In the genomic region with DNA sequence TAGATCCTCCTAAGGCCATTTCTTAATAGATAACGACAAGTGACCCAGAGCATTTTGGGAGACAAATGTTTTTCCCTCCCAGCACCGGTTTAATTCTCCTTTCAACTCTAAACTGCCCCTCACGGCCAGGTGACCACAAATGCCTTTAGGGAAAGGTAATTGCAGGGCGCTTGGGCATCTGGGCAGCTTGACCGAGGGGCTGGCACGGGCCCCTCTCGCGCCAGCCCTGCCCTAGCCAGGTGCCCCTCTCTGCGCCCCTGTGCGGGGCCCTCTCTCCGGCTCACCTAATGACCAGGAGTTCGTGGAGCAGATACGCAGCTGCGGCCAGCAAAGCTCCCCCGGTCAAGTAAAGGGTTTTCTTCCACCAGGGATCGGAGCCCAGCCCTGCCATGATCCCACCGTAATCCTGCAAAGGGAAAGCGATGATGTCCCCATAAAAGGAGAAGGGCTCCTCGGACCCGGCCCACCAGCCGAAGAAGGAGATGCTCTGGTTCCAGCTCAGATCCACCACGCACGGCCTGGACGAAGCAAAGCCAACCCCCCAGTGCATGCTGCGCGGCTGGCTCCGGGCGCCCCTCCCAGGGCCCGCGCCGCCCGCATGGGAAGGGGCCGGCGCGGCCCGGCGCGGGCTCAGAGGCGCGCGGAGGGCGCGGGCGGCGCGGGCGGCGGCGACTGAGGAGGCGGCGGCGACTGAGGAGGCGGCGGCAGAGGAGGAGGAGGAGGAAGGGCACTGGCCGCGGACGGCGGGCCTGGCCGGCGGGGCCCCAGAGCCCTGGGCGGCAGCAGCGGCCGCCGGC, we compare ENCODE assay signal across 8 cellular contexts. TPM values are rescaled to one million over a fixed set of nuclear protein-coding genes. Genes with fewer than 3 reads are reported as not detected.
DNase-seq lines count a peak whose midpoint lies in the region; ATAC-seq, FAIRE-seq and TF ChIP-seq lines count a peak whose summit lies in the region.

No MANE protein-coding gene starts in this region.

- no peak for DNase-seq in activated T-cell treated with anti-CD3 and anti-CD28 coated beads, Interleukin-2, amount 50 U/mL, for 72 hours
- no peak for DNase-seq in activated T-cell treated with anti-CD3 and anti-CD28 coated beads, Interleukin-2, amount 50 U/mL, for 48 hours
- peak; percentile 60 for DNase-seq in HK-2 (ENCODE audit: unreplicated experiment)
- peak in 2 of 4 experiments; percentile 17 to 19 for DNase-seq in K562 (ENCODE audit: extremely low read depth in 1 of 4, low spot score in 3 of 4)
- DNase-seq in HepG2 (ENCODE audit: low spot score): no peak
- DNase-seq in tibial nerve (ENCODE audit: low spot score in 2 of 2): no peak
- DNase-seq in NOMO-1 (lab: John Stamatoyannopoulos, UW; ENCODE audit: unreplicated experiment in 2 of 2): no peak
- no peak for DNase-seq in SKM-1 treated with dmso at 0.1 percent for 144 hours (lab: John Stamatoyannopoulos, UW; ENCODE audit: unreplicated experiment)

- POLR2A ChIA-PET in K562 (lab: Yijun Ruan, JAX): interaction anchor here (0.9 kb wide), 1 partner anchor 11 kb away, joined by 3 read pairs; no protein-coding TSS in a partner anchor
- POLR2A ChIA-PET in HepG2 (lab: Yijun Ruan, JAX): no interaction called here

- peak overlapping the region; percentile 51 to 58 for H3K4me3 Mint-ChIP-seq in activated T-cell treated with anti-CD3 and anti-CD28 coated beads, Interleukin-2, amount 50 U/mL, for 72 hours

- WGBS in K562 (ENCODE audit: insufficient coverage, low coverage, missing lambda C conversion rate): 21% methylated on average over 20 of the region's 64 CpGs
- 30% methylated on average over 20 of the region's 64 CpGs for WGBS in HepG2 (ENCODE audit: low lambda C conversion rate)
- WGBS in tibial nerve, 2 donors: 8 to 10% methylated on average over 48 to 50 of the region's 64 CpGs

- peak overlapping the region in 1 of 2 experiments; percentile 77; a peak in 1 of 4 replicates for H3K9ac ChIP-seq in K562 (ENCODE audit: insufficient read depth in 1 of 2, low read depth in 2 of 2, low read length in 2 of 2)
- no peak overlapping the region for H3K9ac ChIP-seq in HepG2 (ENCODE audit: insufficient read depth, low read depth, low read length)

- H3K9me1 ChIP-seq in K562 (ENCODE audit: control insufficient read depth, insufficient read depth, low read length): no peaks in the 10 kb centered on the region

- no peak overlapping the region for H2AFZ ChIP-seq in K562 (ENCODE audit: low read depth, low read length)
- H2AFZ ChIP-seq in HepG2 (ENCODE audit: low read length): no peak overlapping the region

- no peaks in the 10 kb centered on the region for H3K9me3 Mint-ChIP-seq in activated T-cell treated with anti-CD3 and anti-CD28 coated beads, Interleukin-2, amount 50 U/mL, for 72 hours

- peaks cover 18 to 43% of the 10 kb centered on the region in 2 experiments; a peak in 4 of 5 replicates for H3K27me3 ChIP-seq in K562 (ENCODE audit: control insufficient read depth in 2 of 2, insufficient read depth in 2 of 2, low read length in 2 of 2)
- H3K27me3 ChIP-seq in HepG2 (ENCODE audit: control insufficient read depth in 1 of 2, insufficient read depth in 2 of 2, low read length in 2 of 2): peaks cover 0 to 34% of the 10 kb centered on the region in 2 experiments; a peak in 4 of 5 replicates
- peaks cover 0 to 29% of the 10 kb centered on the region in 2 donors for H3K27me3 ChIP-seq in tibial nerve

- peak overlapping the region; percentile 45 for H3K4me3 ChIP-seq in K562
- peak overlapping the region; percentile 62 to 73 (median 64); a peak in 5 of 6 replicates for H3K4me3 ChIP-seq in HepG2 (replicated peaks in 1 of 3; ENCODE audit: insufficient read depth in 1 of 3, low read depth in 2 of 3, low read length in 3 of 3)
- H3K4me3 ChIP-seq in tibial nerve: peak overlapping the region; percentile 36 to 69 (median 42)

- H3K4me1 Mint-ChIP-seq in activated T-cell treated with anti-CD3 and anti-CD28 coated beads, Interleukin-2, amount 50 U/mL, for 72 hours (ENCODE audit: low read depth): peaks cover 6% of the 10 kb centered on the region

- H3K79me2 ChIP-seq in K562 (ENCODE audit: control insufficient read depth, insufficient read depth, low read length): no peaks in the 10 kb centered on the region
- no peaks in the 10 kb centered on the region for H3K79me2 ChIP-seq in HepG2 (ENCODE audit: insufficient read depth, low read length)

- ATAC-seq in activated T-cell treated with anti-CD3 and anti-CD28 coated beads, Interleukin-2, amount 50 U/mL, for 72 hours (replicated peaks in 1 of 2): peak; percentile 55 to 57
- peak; percentile 32 for ATAC-seq in K562
- ATAC-seq in HepG2: peak; percentile 65

- no peaks in the 10 kb centered on the region for H3K9me3 ChIP-seq in K562 (replicated peaks; ENCODE audit: control insufficient read depth, insufficient read depth, low read depth, low read length)
- no peaks in the 10 kb centered on the region for H3K9me3 ChIP-seq in HepG2 (ENCODE audit: low read length)
- H3K9me3 ChIP-seq in tibial nerve: no peaks in the 10 kb centered on the region

- H3K27me3 Mint-ChIP-seq in activated T-cell treated with anti-CD3 and anti-CD28 coated beads, Interleukin-2, amount 50 U/mL, for 72 hours (ENCODE audit: low read depth): peaks cover 77% of the 10 kb centered on the region

- H3K27ac ChIP-seq in K562 (ENCODE audit: extremely low read depth, low read depth, low read length) (no peak overlapping the region), HepG2 (ENCODE audit: extremely low read length, insufficient read depth, low read length) (no peak overlapping the region), tibial nerve (no peak overlapping the region)

- intact Hi-C loops in K562 (cut with micrococcal nuclease) (loop anchor here (5.0 kb wide), 1 partner anchor 78 kb away; the partner anchor contains the start of gene PNISR), HepG2 (cut with micrococcal nuclease; ENCODE audit: unreplicated experiment) (no loop called here)

- no TSS peak for BruUV-seq in K562 (replicated peaks; lab: Mats Ljungman, UMichigan)
- no TSS peak for BruUV-seq in HepG2 (replicated peaks; lab: Mats Ljungman, UMichigan)

- H3K4me1 ChIP-seq in K562 (replicated peaks in 1 of 2; ENCODE audit: control insufficient read depth in 2 of 2, insufficient read depth in 2 of 2, low read length in 2 of 2): peaks cover 0 to 13% of the 10 kb centered on the region in 2 experiments; a peak in 2 of 5 replicates
- peaks cover 14% of the 10 kb centered on the region for H3K4me1 ChIP-seq in HepG2 (ENCODE audit: insufficient read depth, low read length)
- H3K4me1 ChIP-seq in tibial nerve: peaks cover 0 to 13% (median 2%) of the 10 kb centered on the region in 4 donors

- TF ChIP-seq EP300 in K562 (IDR thresholded peaks at IDR 0.05; ENCODE audit: low read length): no peak
- TF ChIP-seq EP300 in HepG2 (IDR thresholded peaks at IDR 0.05; ENCODE audit: low read depth in 2 of 2, low read length in 2 of 2): no peak
- TF ChIP-seq EP300 in HepG2 (CRISPR knock-in tag; IDR thresholded peaks at IDR 0.05; ENCODE audit: borderline replicate concordance): no peak
- TF ChIP-seq EP300 in tibial nerve (IDR thresholded peaks at IDR 0.05): no peak

- in situ Hi-C loops in K562 (cut with MboI) (loop anchor here (25.0 kb wide), 1 partner anchor 388 kb away; no protein-coding TSS in a partner anchor), HepG2 (cut with HindIII; ENCODE audit: extremely low pct_ligation_motif_present, low pct_unique_long_range_greater_than_20kb) (loop anchor here (25.0 kb wide), 1 partner anchor 463 kb away; no protein-coding TSS in a partner anchor)

- no peak for FAIRE-seq in K562 (lab: Jason Lieb, UNC)
- FAIRE-seq in HepG2 (lab: Jason Lieb, UNC): no peak

- no peaks in the 10 kb centered on the region for H3K36me3 Mint-ChIP-seq in activated T-cell treated with anti-CD3 and anti-CD28 coated beads, Interleukin-2, amount 50 U/mL, for 72 hours (ENCODE audit: insufficient read depth in 2 of 2)

- TF ChIP-seq POLR2A in K562 (conservative IDR thresholded peaks at IDR 0.05) (no peak), HepG2 (IDR thresholded peaks at IDR 0.05; ENCODE audit: insufficient read depth in 1 of 2, low read depth in 2 of 2, low read length in 2 of 2) (no peak), tibial nerve (IDR thresholded peaks at IDR 0.05) (no peak)

- H4K20me1 ChIP-seq in K562 (replicated peaks; ENCODE audit: control insufficient read depth, insufficient read depth, low read length) (no peaks in the 10 kb centered on the region; the same call in 1 of the 2 replicates), HepG2 (ENCODE audit: insufficient read depth, low read length) (no peaks in the 10 kb centered on the region)

- H3K4me2 ChIP-seq in K562 (ENCODE audit: insufficient read depth, low read length) (peak overlapping the region; percentile 55), HepG2 (ENCODE audit: low read depth, low read length) (peak overlapping the region; percentile 72)

- TF ChIP-seq RAD21 in K562 (CRISPR knock-in tag; conservative IDR thresholded peaks at IDR 0.05 in 1 of 2, IDR thresholded peaks at IDR 0.05 in 1 of 2) (no peak), HepG2 (CRISPR knock-in tag; IDR thresholded peaks at IDR 0.05) (no peak)

- CTCF ChIA-PET in K562 (lab: Yijun Ruan, JAX; ENCODE audit: low intra/inter-chr PET ratio): no interaction called here
- CTCF ChIA-PET in HepG2 (lab: Yijun Ruan, JAX; ENCODE audit: low intra/inter-chr PET ratio, low total read pairs): no interaction called here

- H3K36me3 ChIP-seq in K562 (ENCODE audit: control insufficient read depth, insufficient read depth, low read length) (no peaks in the 10 kb centered on the region), HepG2 (replicated peaks in 1 of 2; ENCODE audit: control insufficient read depth in 1 of 2, insufficient read depth in 2 of 2, low read length in 2 of 2) (no peaks in the 10 kb centered on the region), tibial nerve (no peaks in the 10 kb centered on the region)

- no peak overlapping the region for H3K27ac Mint-ChIP-seq in activated T-cell treated with anti-CD3 and anti-CD28 coated beads, Interleukin-2, amount 50 U/mL, for 72 hours

- TF ChIP-seq CTCF in K562 (IDR thresholded peaks at IDR 0.05 in 2 of 3, conservative IDR thresholded peaks at IDR 0.05 in 1 of 3; ENCODE audit: insufficient read depth in 2 of 3, low read depth in 1 of 3, low read length in 3 of 3) (no peak), HepG2 (CRISPR knock-in tag; IDR thresholded peaks at IDR 0.05) (no peak), tibial nerve (IDR thresholded peaks at IDR 0.05) (no peak)

RNA-seq across cellular contexts. Expression of gene FAXC, which starts 0.5 kb away (rescaled TPM):
- not detected for total RNA-seq in activated T-cell treated with anti-CD3 and anti-CD28 coated beads, Interleukin-2, amount 50 U/mL, for 72 hours
- 0.32 TPM in 1 of 2 replicates, not detected in the other for total RNA-seq in K562 (2011; cell fraction: chromatin; rRNA removed; ENCODE audit: low replicate concordance)
- total RNA-seq in K562 (2011; cell fraction: nucleolus; rRNA removed): not detected in 2 replicates
- total RNA-seq in K562 (2011; cell fraction: nucleoplasm; rRNA removed): 0.37 TPM in 1 of 2 replicates, not detected in the other
- 0.04 TPM in 1 of 2 replicates, not detected in the other for total RNA-seq in K562 (2014; rRNA removed)
- total RNA-seq in K562 (2014; rRNA removed; fragmentation: Illumina TruSeq; extraction: Trizol): not detected in 2 replicates
- total RNA-seq in K562 (2015; rRNA removed; fragmentation: Illumina TruSeq; extraction: Trizol): not detected in 2 replicates
- total RNA-seq in K562 (2021): not detected in 2 replicates
- polyA plus RNA-seq in K562 (2011; rRNA removed): 0.40 TPM in 1 of 2 replicates, not detected in the other
- polyA plus RNA-seq in K562 (2011; cell fraction: cytosol; rRNA removed): 0.10 TPM in 1 of 2 replicates, not detected in the other
- 0.01 and 0.34 TPM in 2 replicates for polyA plus RNA-seq in K562 (2011; cell fraction: nucleus; rRNA removed)
- polyA plus RNA-seq in K562 (2012): 0.17 and 0.18 TPM in 2 replicates
- 0.06 and 0.22 TPM in 2 replicates for polyA plus RNA-seq in K562 (2014; fragmentation: Illumina TruSeq; extraction: Trizol)
- under 1 TPM; 0.13 to 0.14 TPM for polyA plus RNA-seq in K562 (2014; fragmentation: Nextera tagmentation; extraction: Ambion mirVana)
- 0.19 TPM in 1 of 2 replicates, not detected in the other for polyA plus RNA-seq in K562 (2014; rRNA removed)
- 0.03 and 0.35 TPM in 2 replicates for polyA minus RNA-seq in K562 (2011; rRNA and poly(A)+ RNA removed)
- polyA minus RNA-seq in K562 (2011; cell fraction: cytosol; rRNA and poly(A)+ RNA removed): not detected in 2 replicates
- 0.11 TPM in 1 of 2 replicates, not detected in the other for polyA minus RNA-seq in K562 (2011; cell fraction: nucleus; rRNA and poly(A)+ RNA removed)
- total RNA-seq in HepG2 (2016; rRNA removed; fragmentation: Illumina TruSeq; extraction: Trizol): 0.11 and 0.35 TPM in 2 replicates
- total RNA-seq in HepG2 (2016; cell fraction: cytosol; rRNA removed; fragmentation: Illumina TruSeq; extraction: Trizol; ENCODE audit: low read depth): not detected in 2 replicates
- 0.26 and 0.27 TPM in 2 replicates for total RNA-seq in HepG2 (2016; cell fraction: insoluble cytoplasmic fraction; rRNA removed; fragmentation: Illumina TruSeq; extraction: Trizol)
- 0.22 and 0.34 TPM in 2 replicates for total RNA-seq in HepG2 (2016; cell fraction: membrane; rRNA removed; fragmentation: Illumina TruSeq; extraction: Trizol)
- 0.13 and 0.16 TPM in 2 replicates for total RNA-seq in HepG2 (2016; cell fraction: nucleus; rRNA removed; fragmentation: Illumina TruSeq; extraction: Trizol)
- 0.50 and 0.63 TPM in 2 replicates for polyA plus RNA-seq in HepG2 (2011; rRNA removed)
- polyA plus RNA-seq in HepG2 (2011; cell fraction: cytosol; rRNA removed): 0.23 and 0.82 TPM in 2 replicates
- 0.73 and 0.79 TPM in 2 replicates for polyA plus RNA-seq in HepG2 (2011; cell fraction: nucleus; rRNA removed)
- 0.23 TPM in 1 of 2 replicates, not detected in the other for polyA plus RNA-seq in HepG2 (2012)
- polyA plus RNA-seq in HepG2 (2016; cell fraction: cytosol; fragmentation: Illumina TruSeq; extraction: Trizol; ENCODE audit: low read depth): 0.43 and 0.46 TPM in 2 replicates
- polyA plus RNA-seq in HepG2 (2016; cell fraction: insoluble cytoplasmic fraction; fragmentation: Illumina TruSeq; extraction: Trizol; ENCODE audit: low read depth): 0.46 and 1.1 TPM in 2 replicates
- polyA plus RNA-seq in HepG2 (2016; cell fraction: membrane; fragmentation: Illumina TruSeq; extraction: Trizol; ENCODE audit: low read depth): 1.0 and 1.2 TPM in 2 replicates
- polyA plus RNA-seq in HepG2 (2016; cell fraction: nucleus; fragmentation: Illumina TruSeq; extraction: Trizol; ENCODE audit: insufficient read depth, low read depth): 0.64 and 1.6 TPM in 2 replicates
- 0.40 and 0.62 TPM in 2 replicates for polyA minus RNA-seq in HepG2 (2011; rRNA and poly(A)+ RNA removed; ENCODE audit: low replicate concordance)
- polyA minus RNA-seq in HepG2 (2011; cell fraction: cytosol; rRNA and poly(A)+ RNA removed): 1.1 TPM in 1 of 2 replicates, not detected in the other
- 0.13 and 0.37 TPM in 2 replicates for polyA minus RNA-seq in HepG2 (2011; cell fraction: nucleus; rRNA and poly(A)+ RNA removed)
- 1 to 10 TPM in 1 of 4 donors, under 1 TPM in 3; under 0.01 to 2.4 (median 0.44) TPM for total RNA-seq in tibial nerve

RNA-seq across cellular contexts. Expression of gene COQ3, which starts 45.0 kb away (rescaled TPM):
- 10 to 100 TPM in 1 of 2 donors, 1 to 10 TPM in 1; 7.0 to 11.8 TPM for total RNA-seq in activated T-cell treated with anti-CD3 and anti-CD28 coated beads, Interleukin-2, amount 50 U/mL, for 72 hours
- total RNA-seq in K562 (2011; cell fraction: chromatin; rRNA removed; ENCODE audit: low replicate concordance): 3.9 and 5.6 TPM in 2 replicates
- total RNA-seq in K562 (2011; cell fraction: nucleolus; rRNA removed): 4.1 and 5.0 TPM in 2 replicates
- 5.9 and 6.6 TPM in 2 replicates for total RNA-seq in K562 (2011; cell fraction: nucleoplasm; rRNA removed)
- total RNA-seq in K562 (2014; rRNA removed): 14.4 and 16.9 TPM in 2 replicates
- total RNA-seq in K562 (2014; rRNA removed; fragmentation: Illumina TruSeq; extraction: Trizol): 31.9 and 34.6 TPM in 2 replicates
- 25.2 and 28.2 TPM in 2 replicates for total RNA-seq in K562 (2015; rRNA removed; fragmentation: Illumina TruSeq; extraction: Trizol)
- 24.6 and 26.3 TPM in 2 replicates for total RNA-seq in K562 (2021)
- polyA plus RNA-seq in K562 (2011; rRNA removed): 29.0 and 43.9 TPM in 2 replicates
- polyA plus RNA-seq in K562 (2011; cell fraction: cytosol; rRNA removed): 11.3 and 19.2 TPM in 2 replicates
- 11.5 and 15.4 TPM in 2 replicates for polyA plus RNA-seq in K562 (2011; cell fraction: nucleus; rRNA removed)
- 17.1 and 21.5 TPM in 2 replicates for polyA plus RNA-seq in K562 (2012)
- polyA plus RNA-seq in K562 (2014; fragmentation: Illumina TruSeq; extraction: Trizol): 31.8 and 33.9 TPM in 2 replicates
- polyA plus RNA-seq in K562 (2014; fragmentation: Nextera tagmentation; extraction: Ambion mirVana): 100 to 1,000 TPM; 111 to 137 TPM
- polyA plus RNA-seq in K562 (2014; rRNA removed): 38.3 and 40.8 TPM in 2 replicates
- 15.4 and 18.4 TPM in 2 replicates for polyA minus RNA-seq in K562 (2011; rRNA and poly(A)+ RNA removed)
- 6.6 and 8.0 TPM in 2 replicates for polyA minus RNA-seq in K562 (2011; cell fraction: cytosol; rRNA and poly(A)+ RNA removed)
- 2.0 and 3.4 TPM in 2 replicates for polyA minus RNA-seq in K562 (2011; cell fraction: nucleus; rRNA and poly(A)+ RNA removed)
- total RNA-seq in HepG2 (2016; rRNA removed; fragmentation: Illumina TruSeq; extraction: Trizol): 20.5 and 26.6 TPM in 2 replicates
- total RNA-seq in HepG2 (2016; cell fraction: cytosol; rRNA removed; fragmentation: Illumina TruSeq; extraction: Trizol; ENCODE audit: low read depth): 9.0 and 10.6 TPM in 2 replicates
- total RNA-seq in HepG2 (2016; cell fraction: insoluble cytoplasmic fraction; rRNA removed; fragmentation: Illumina TruSeq; extraction: Trizol): 19.2 and 28.7 TPM in 2 replicates
- 8.8 and 10.7 TPM in 2 replicates for total RNA-seq in HepG2 (2016; cell fraction: membrane; rRNA removed; fragmentation: Illumina TruSeq; extraction: Trizol)
- total RNA-seq in HepG2 (2016; cell fraction: nucleus; rRNA removed; fragmentation: Illumina TruSeq; extraction: Trizol): 6.4 and 9.0 TPM in 2 replicates
- 4.8 and 5.3 TPM in 2 replicates for polyA plus RNA-seq in HepG2 (2011; rRNA removed)
- polyA plus RNA-seq in HepG2 (2011; cell fraction: cytosol; rRNA removed): 3.1 and 4.3 TPM in 2 replicates
- 3.0 and 3.5 TPM in 2 replicates for polyA plus RNA-seq in HepG2 (2011; cell fraction: nucleus; rRNA removed)
- 4.8 TPM in 2 replicates for polyA plus RNA-seq in HepG2 (2012)
- 5.3 and 6.0 TPM in 2 replicates for polyA plus RNA-seq in HepG2 (2016; cell fraction: cytosol; fragmentation: Illumina TruSeq; extraction: Trizol; ENCODE audit: low read depth)
- polyA plus RNA-seq in HepG2 (2016; cell fraction: insoluble cytoplasmic fraction; fragmentation: Illumina TruSeq; extraction: Trizol; ENCODE audit: low read depth): 21.4 and 27.4 TPM in 2 replicates
- polyA plus RNA-seq in HepG2 (2016; cell fraction: membrane; fragmentation: Illumina TruSeq; extraction: Trizol; ENCODE audit: low read depth): 6.3 and 7.4 TPM in 2 replicates
- polyA plus RNA-seq in HepG2 (2016; cell fraction: nucleus; fragmentation: Illumina TruSeq; extraction: Trizol; ENCODE audit: insufficient read depth, low read depth): 15.4 and 16.2 TPM in 2 replicates
- 0.86 and 6.7 TPM in 2 replicates for polyA minus RNA-seq in HepG2 (2011; rRNA and poly(A)+ RNA removed; ENCODE audit: low replicate concordance)
- 1.4 and 2.1 TPM in 2 replicates for polyA minus RNA-seq in HepG2 (2011; cell fraction: cytosol; rRNA and poly(A)+ RNA removed)
- polyA minus RNA-seq in HepG2 (2011; cell fraction: nucleus; rRNA and poly(A)+ RNA removed): 1.4 and 1.7 TPM in 2 replicates
- total RNA-seq in tibial nerve: 1 to 10 TPM in 3 of 4 donors, under 1 TPM in 1; 0.98 to 6.6 (median 2.1) TPM
